Comparison of ENCODE assay signal across 9 cellular contexts in the genomic region with DNA sequence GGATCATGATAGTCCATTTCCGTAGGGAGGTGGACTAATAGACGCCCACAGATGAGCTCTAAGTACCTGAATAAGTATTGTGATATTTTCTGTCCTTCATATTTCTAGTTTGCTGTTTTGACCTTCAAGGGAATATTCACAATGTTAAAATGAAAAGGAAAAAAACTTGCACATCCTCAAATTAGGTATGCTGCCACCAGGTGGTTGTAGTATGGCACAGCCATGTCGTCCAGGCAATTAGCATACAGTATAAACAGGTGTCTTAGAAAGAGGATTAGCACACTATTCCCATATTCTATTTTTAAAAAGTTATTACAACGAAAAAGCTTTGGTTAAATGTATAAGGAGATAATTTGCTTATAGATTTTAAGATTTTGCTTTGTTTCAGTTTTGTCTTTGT.
A peak's percentile ranks its signal among the peaks of the same experiment; 100 is the strongest.
DNase-seq lines count a peak whose midpoint lies in the region; ATAC-seq and TF ChIP-seq lines count a peak whose summit lies in the region.
"Had no signal": no experiment of that assay in that cellular context is flagged by ENCODE, and none has a peak within 500 bp of the region (broad histone marks: within the 10 kb centered on the region; RNA-seq: fewer than 3 reads in every experiment).

No MANE protein-coding gene starts in this region.

- in situ Hi-C loops in KBM-7 (cut with MboI; ENCODE audit: low pct_unique_long_range_greater_than_20kb, low sequenced_read_pairs), result no loop called here

- DNase-seq in COR-L47 (lab: John Stamatoyannopoulos, UW) (peak; percentile 0), KBM-7 (peak; percentile 31), glomerular visceral epithelial cell (ENCODE audit: extremely low spot score) (peak; percentile 11), ureter (ENCODE audit: low spot score) (no peak), mesenteric fat pad (ENCODE audit: low spot score) (no peak), NCI-H187 treated with DMSO at 0.1 percent for 48 hours (lab: John Stamatoyannopoulos, UW) (no peak)

- ATAC-seq in GM18907 (IDR thresholded peaks at IDR 0.05; ENCODE audit: unreplicated experiment) (peak; percentile 78), SK-N-SH treated with all-trans-retinoic acid at 6 μM for 48 hours (peak; percentile 77)
- ATAC-seq: naive thymus-derived CD4-positive, alpha-beta T cell had no signal

TF ChIP-seq in SK-N-SH treated with all-trans-retinoic acid at 6 μM for 48 hours, 23 proteins besides CTCF, POLR2A, EP300 and RAD21:
- no peak for TF ChIP-seq ZNF565 (CRISPR knock-in tag; conservative IDR thresholded peaks at IDR 0.05; ENCODE audit: low read depth)
- TF ChIP-seq ZFP3 (CRISPR knock-in tag; IDR thresholded peaks at IDR 0.05), result no peak
- no peak for TF ChIP-seq RARB (CRISPR knock-in tag; IDR thresholded peaks at IDR 0.05)
- no peak for TF ChIP-seq SNAI2 (CRISPR knock-in tag; IDR thresholded peaks at IDR 0.05)
- TF ChIP-seq CREB5 (CRISPR knock-in tag; IDR thresholded peaks at IDR 0.05; ENCODE audit: low read depth), result no peak
- TF ChIP-seq ESRRG (CRISPR knock-in tag; IDR thresholded peaks at IDR 0.05), result no peak
- TF ChIP-seq, protein P1, sequence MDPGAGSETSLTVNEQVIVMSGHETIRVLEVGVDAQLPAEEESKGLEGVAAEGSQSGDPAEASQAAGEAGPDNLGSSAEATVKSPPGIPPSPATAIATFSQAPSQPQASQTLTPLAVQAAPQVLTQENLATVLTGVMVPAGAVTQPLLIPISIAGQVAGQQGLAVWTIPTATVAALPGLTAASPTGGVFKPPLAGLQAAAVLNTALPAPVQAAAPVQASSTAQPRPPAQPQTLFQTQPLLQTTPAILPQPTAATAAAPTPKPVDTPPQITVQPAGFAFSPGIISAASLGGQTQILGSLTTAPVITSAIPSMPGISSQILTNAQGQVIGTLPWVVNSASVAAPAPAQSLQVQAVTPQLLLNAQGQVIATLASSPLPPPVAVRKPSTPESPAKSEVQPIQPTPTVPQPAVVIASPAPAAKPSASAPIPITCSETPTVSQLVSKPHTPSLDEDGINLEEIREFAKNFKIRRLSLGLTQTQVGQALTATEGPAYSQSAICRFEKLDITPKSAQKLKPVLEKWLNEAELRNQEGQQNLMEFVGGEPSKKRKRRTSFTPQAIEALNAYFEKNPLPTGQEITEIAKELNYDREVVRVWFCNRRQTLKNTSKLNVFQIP (CRISPR knock-in tag; IDR thresholded peaks at IDR 0.05; ENCODE audit: borderline replicate concordance, low read depth), result no peak
- no peak for TF ChIP-seq ISL1 (CRISPR knock-in tag; IDR thresholded peaks at IDR 0.05)
- no peak for TF ChIP-seq OSR1 (CRISPR knock-in tag; IDR thresholded peaks at IDR 0.05)
- TF ChIP-seq TOX (CRISPR knock-in tag; IDR thresholded peaks at IDR 0.05; ENCODE audit: borderline replicate concordance), result no peak
- TF ChIP-seq, protein P2, sequence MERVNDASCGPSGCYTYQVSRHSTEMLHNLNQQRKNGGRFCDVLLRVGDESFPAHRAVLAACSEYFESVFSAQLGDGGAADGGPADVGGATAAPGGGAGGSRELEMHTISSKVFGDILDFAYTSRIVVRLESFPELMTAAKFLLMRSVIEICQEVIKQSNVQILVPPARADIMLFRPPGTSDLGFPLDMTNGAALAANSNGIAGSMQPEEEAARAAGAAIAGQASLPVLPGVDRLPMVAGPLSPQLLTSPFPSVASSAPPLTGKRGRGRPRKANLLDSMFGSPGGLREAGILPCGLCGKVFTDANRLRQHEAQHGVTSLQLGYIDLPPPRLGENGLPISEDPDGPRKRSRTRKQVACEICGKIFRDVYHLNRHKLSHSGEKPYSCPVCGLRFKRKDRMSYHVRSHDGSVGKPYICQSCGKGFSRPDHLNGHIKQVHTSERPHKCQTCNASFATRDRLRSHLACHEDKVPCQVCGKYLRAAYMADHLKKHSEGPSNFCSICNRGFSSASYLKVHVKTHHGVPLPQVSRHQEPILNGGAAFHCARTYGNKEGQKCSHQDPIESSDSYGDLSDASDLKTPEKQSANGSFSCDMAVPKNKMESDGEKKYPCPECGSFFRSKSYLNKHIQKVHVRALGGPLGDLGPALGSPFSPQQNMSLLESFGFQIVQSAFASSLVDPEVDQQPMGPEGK (CRISPR knock-in tag; IDR thresholded peaks at IDR 0.05; ENCODE audit: borderline replicate concordance), result no peak

Comparison
In these comparisons a context has a peak if more than half of its experiments do, and no peak if none do; other contexts are left out.
1. DNase-seq: peak in COR-L47 (single experiment), KBM-7 (single experiment) and glomerular visceral epithelial cell (single experiment); none in ureter (single experiment), mesenteric fat pad (single experiment) and NCI-H187 treated with DMSO at 0.1 percent for 48 hours (single experiment).